ENCODE assay signal across 17 cellular contexts in genomic region chr16:57677622-57678369, GRCh38. TPM values are rescaled to one million over a fixed set of nuclear protein-coding genes. Genes with fewer than 3 reads are reported as not detected.
DNase-seq lines count a peak whose midpoint lies in the region; ATAC-seq and TF ChIP-seq lines count a peak whose summit lies in the region.
"Had no signal": no experiment of that assay in that cellular context is flagged by ENCODE, and none has a peak within 500 bp of the region (broad histone marks: within the 10 kb centered on the region; RNA-seq: fewer than 3 reads in every experiment).

No MANE protein-coding gene starts in this region.

- H3K36me3 ChIP-seq in heart right ventricle = no peaks in the 10 kb centered on the region
- no peaks in the 10 kb centered on the region for H3K36me3 ChIP-seq in prostate gland
- H3K36me3 ChIP-seq: thyroid gland had no signal

- H3K9me3 ChIP-seq in heart right ventricle = no peaks in the 10 kb centered on the region
- H3K9me3 ChIP-seq in prostate gland = no peaks in the 10 kb centered on the region
- H3K9me3 ChIP-seq: thyroid gland had no signal

- H3K27ac ChIP-seq in heart right ventricle (peak overlapping the region in 4 of 10 donors; percentile 9 to 44 (median 40)), prostate gland (no peak overlapping the region)
- H3K27ac ChIP-seq: thyroid gland had no signal

- H3K4me3 ChIP-seq in heart right ventricle (no peak overlapping the region), prostate gland (no peak overlapping the region)
- H3K4me3 ChIP-seq: GM23338, thyroid gland had no signal

- 60 to 61% methylated on average over 14 of the region's 14 CpGs for WGBS in heart right ventricle, 2 donors
- WGBS in prostate gland = 49% methylated on average over 14 of the region's 14 CpGs

- TF ChIP-seq CTCF in heart right ventricle (IDR thresholded peaks at IDR 0.05) (no peak), prostate gland (IDR thresholded peaks at IDR 0.05) (no peak)

- H3K4me1 ChIP-seq in heart right ventricle = peaks cover 0 to 16% (median 0%) of the 10 kb centered on the region in 9 donors
- no peaks in the 10 kb centered on the region for H3K4me1 ChIP-seq in prostate gland (replicated peaks)
- H3K4me1 ChIP-seq: thyroid gland had no signal

- DNase-seq in EH (ENCODE audit: low read depth) = peak; percentile 9
- DNase-seq in RPMI7951 (ENCODE audit: low read depth) = peak; percentile 14
- DNase-seq in heart right ventricle = peak in 1 of 2 donors; percentile 40
- DNase-seq in prostate gland (ENCODE audit: low spot score) = peak; percentile 87
- no peak for DNase-seq in hippocampal formation (lab: John Stamatoyannopoulos, UW)
- no peak for DNase-seq in stimulated activated CD4-positive, alpha-beta T cell treated with anti-CD3 and anti-CD28 coated beads, Interleukin-12 subunit alpha, Interleukin-12 subunit beta, amount 100 ng/mL, for 4 hours
- DNase-seq in NCI-H510A treated with DMSO at 0.1 percent for 48 hours (lab: John Stamatoyannopoulos, UW) = no peak
- DNase-seq: activated CD4-positive, alpha-beta T cell treated with anti-CD3 and anti-CD28 coated beads, Interleukin-2, amount 50 U/mL, for 1 hour; CD4-positive, CD25-positive, alpha-beta regulatory T cell; effector CD4-positive, alpha-beta T cell; Karpas-422; kidney; NCI-H2227 treated with DMSO at 0.1 percent for 48 hours had no signal

- no peak for TF ChIP-seq POLR2A in prostate gland (IDR thresholded peaks at IDR 0.05)

- H3K27me3 ChIP-seq in heart right ventricle (peaks cover 0 to 4% (median 0%) of the 10 kb centered on the region in 7 donors), prostate gland (replicated peaks; ENCODE audit: insufficient read depth) (no peaks in the 10 kb centered on the region)
- H3K27me3 ChIP-seq: thyroid gland had no signal

- intact Hi-C loops in heart right ventricle (cut with DNase I) (no loop called here), prostate gland (cut with DNase I) (no loop called here)

- ATAC-seq in heart right ventricle = peak; percentile 44 to 93 (median 84)
- ATAC-seq: GM23338 had no signal

RNA-seq across cellular contexts. Expression of gene ADGRG3, which starts 9.7 kb away (rescaled TPM):
- not detected in 2 replicates for total RNA-seq in RPMI7951 (2014; rRNA removed; shearing (Covaris generic))
- total RNA-seq in heart right ventricle (1 to 10 TPM in 2 of 10 donors, under 1 TPM in 6, not detected in 2; 0.29 to 2.4 (median 0.65) TPM), prostate gland (not detected)
- polyA plus RNA-seq in heart right ventricle = under 1 TPM; 0.22 to 0.57 TPM
- total RNA-seq: GM23338, osteocyte had no signal
- polyA plus RNA-seq: CD4-positive, CD25-positive, alpha-beta regulatory T cell; GM23338 had no signal

RNA-seq across cellular contexts. Expression of gene DRC7, which starts 16.8 kb away (rescaled TPM):
- total RNA-seq in RPMI7951 (2014; rRNA removed; shearing (Covaris generic)) = not detected in 2 replicates
- total RNA-seq in heart right ventricle (under 1 TPM in 1 of 10 donors, not detected in 9; 0.09 TPM), prostate gland (1 to 10 TPM in 1 of 2 donors, not detected in 1; 5.5 TPM)
- not detected for polyA plus RNA-seq in heart right ventricle
- total RNA-seq: CD4-positive, CD25-positive, alpha-beta regulatory T cell; GM23338; osteocyte; skeletal muscle tissue had no signal
- polyA plus RNA-seq: CD4-positive, CD25-positive, alpha-beta regulatory T cell; GM23338 had no signal

RNA-seq across cellular contexts. Expression of gene ADGRG1, which starts 49.4 kb away (rescaled TPM):
- total RNA-seq in RPMI7951 (2014; rRNA removed; shearing (Covaris generic)) = 3.7 and 9.8 TPM in 2 replicates
- total RNA-seq in heart right ventricle (10 to 100 TPM; 11.1 to 46.3 (median 18.5) TPM), prostate gland (100 to 1,000 TPM in 1 of 2 donors, 10 to 100 TPM in 1; 78.5 to 347 TPM)
- polyA plus RNA-seq in heart right ventricle = 10 to 100 TPM; 19.2 to 27.7 TPM

RNA-seq across cellular contexts. Expression of gene KATNB1, which starts 57.8 kb away (rescaled TPM):
- total RNA-seq in RPMI7951 (2014; rRNA removed; shearing (Covaris generic)) = 17.7 and 19.8 TPM in 2 replicates
- total RNA-seq in heart right ventricle (10 to 100 TPM in 7 of 10 donors, 1 to 10 TPM in 3; 9.0 to 14.0 (median 11.0) TPM), prostate gland (10 to 100 TPM; 22.7 to 30.2 TPM)
- 10 to 100 TPM in 1 of 2 donors, 1 to 10 TPM in 1; 9.8 to 15.1 TPM for polyA plus RNA-seq in heart right ventricle

Comparison
In these comparisons a context has a peak if more than half of its experiments do, and no peak if none do; other contexts are left out.
1. DNase-seq: peak in EH (single experiment), RPMI7951 (single experiment) and prostate gland (single experiment); none in hippocampal formation (0 of 2), stimulated activated CD4-positive, alpha-beta T cell treated with anti-CD3 and anti-CD28 coated beads, Interleukin-12 subunit alpha, Interleukin-12 subunit beta, amount 100 ng/mL, for 4 hours (single experiment) and NCI-H510A treated with DMSO at 0.1 percent for 48 hours (single experiment).